Comparison of ENCODE assay signal across 15 cellular contexts in the genomic region with DNA sequence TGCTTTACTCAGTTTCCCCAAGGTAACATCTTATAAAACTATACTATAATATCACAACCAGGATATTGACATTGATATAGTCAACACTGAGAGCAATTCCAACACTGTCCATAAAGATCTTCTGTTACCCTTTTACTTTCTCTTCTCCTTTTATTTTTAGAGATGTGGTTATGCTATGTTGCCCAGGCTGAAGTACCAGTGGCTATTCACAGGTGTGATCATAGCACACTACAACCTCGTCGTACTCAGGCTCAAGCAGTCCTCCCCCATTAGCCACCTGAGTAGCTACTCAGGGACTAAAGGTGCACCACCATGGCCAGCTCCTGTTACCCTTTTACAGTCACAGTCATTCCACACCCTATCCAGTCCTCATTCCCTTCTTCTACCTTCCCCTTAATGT.
DNase-seq lines count a peak whose midpoint lies in the region; ATAC-seq and TF ChIP-seq lines count a peak whose summit lies in the region.
"Had no signal": no experiment of that assay in that cellular context is flagged by ENCODE, and none has a peak within 500 bp of the region (broad histone marks: within the 10 kb centered on the region; RNA-seq: fewer than 3 reads in every experiment).

No MANE protein-coding gene starts in this region.

- peak; percentile 73 for ATAC-seq in GM18502 (IDR thresholded peaks at IDR 0.05; ENCODE audit: poor library complexity, unreplicated experiment)
- ATAC-seq in GM19397 (IDR thresholded peaks at IDR 0.05; ENCODE audit: unreplicated experiment): peak; percentile 63
- ATAC-seq in HG02763 (IDR thresholded peaks at IDR 0.05; ENCODE audit: unreplicated experiment): peak; percentile 58
- ATAC-seq in HG03575 (IDR thresholded peaks at IDR 0.05; ENCODE audit: extremely low read depth, insufficient number of reproducible peaks, low FRiP score, unreplicated experiment): peak; percentile 62
- ATAC-seq in omental fat pad (ENCODE audit: low FRiP score): no peak

- no peak for TF ChIP-seq CTCF in omental fat pad (IDR thresholded peaks at IDR 0.05)

- DNase-seq in H4 (ENCODE audit: low spot score) (no peak), omental fat pad (ENCODE audit: low spot score) (no peak), SHP77 (lab: John Stamatoyannopoulos, UW) (no peak)
- DNase-seq in activated naive CD4-positive, alpha-beta T cell (lab: John Stamatoyannopoulos, UW): no peak
- DNase-seq: activated CD4-positive, alpha-beta memory T cell treated with anti-CD3 and anti-CD28 coated beads, Interleukin-2, amount 10 ng/mL, durations not matched to agents 7 days and 5 days; dermis blood vessel endothelial cell; hypothalamus; NCI-H2081 treated with DMSO at 0.1 percent for 48 hours; SIG-M5; stimulated activated CD4-positive, alpha-beta T cell treated with anti-CD3 and anti-CD28 coated beads, Interleukin-12 subunit alpha, Interleukin-12 subunit beta, amount 100 ng/mL, for 4 hours; T1000 had no signal
